11 cellular contexts compared by ENCODE assay signal in genomic region chr16:56662357-56663354, GRCh38. TPM values are rescaled to one million over a fixed set of nuclear protein-coding genes. Genes with fewer than 3 reads are reported as not detected.
A peak's percentile ranks its signal among the peaks of the same experiment; 100 is the strongest.
DNase-seq lines count a peak whose midpoint lies in the region; TF ChIP-seq lines count a peak whose summit lies in the region.
"Had no signal": no experiment of that assay in that cellular context is flagged by ENCODE, and none has a peak within 500 bp of the region (broad histone marks: within the 10 kb centered on the region; RNA-seq: fewer than 3 reads in every experiment).

No MANE protein-coding gene starts in this region.

- H3K27ac ChIP-seq in RWPE1 = no peak overlapping the region
- H3K27ac ChIP-seq: right atrium auricular region, tibial artery had no signal

- H3K9me3 Mint-ChIP-seq in activated CD4-positive, alpha-beta memory T cell treated with anti-CD3 and anti-CD28 coated beads, Interleukin-2, amount 10 ng/mL, durations not matched to agents 7 days and 5 days = no peaks in the 10 kb centered on the region
- no peaks in the 10 kb centered on the region for H3K9me3 Mint-ChIP-seq in endothelial cell (ENCODE audit: unreplicated experiment)

- H3K4me1 Mint-ChIP-seq in activated CD4-positive, alpha-beta memory T cell treated with anti-CD3 and anti-CD28 coated beads, Interleukin-2, amount 10 ng/mL, durations not matched to agents 7 days and 5 days = peaks cover 26% of the 10 kb centered on the region
- peaks cover 7% of the 10 kb centered on the region for H3K4me1 Mint-ChIP-seq in endothelial cell (ENCODE audit: unreplicated experiment)

- H3K4me1 ChIP-seq in ES-I3 (ENCODE audit: insufficient read depth, low read length) = peaks cover 9% of the 10 kb centered on the region; the same call in 1 of the 2 replicates

- H3K4me3 Mint-ChIP-seq in activated CD4-positive, alpha-beta memory T cell treated with anti-CD3 and anti-CD28 coated beads, Interleukin-2, amount 10 ng/mL, durations not matched to agents 7 days and 5 days = peak overlapping the region; percentile 72
- H3K4me3 Mint-ChIP-seq in endothelial cell (ENCODE audit: unreplicated experiment) = peak overlapping the region; percentile 31

- H3K36me3 ChIP-seq in ES-I3 (ENCODE audit: insufficient read depth, low read length) = no peaks in the 10 kb centered on the region
- H3K36me3 ChIP-seq: right atrium auricular region, tibial artery had no signal

- H3K27ac Mint-ChIP-seq in activated CD4-positive, alpha-beta memory T cell treated with anti-CD3 and anti-CD28 coated beads, Interleukin-2, amount 10 ng/mL, durations not matched to agents 7 days and 5 days = peak overlapping the region; percentile 34
- H3K27ac Mint-ChIP-seq in endothelial cell (ENCODE audit: unreplicated experiment) = no peak overlapping the region

- DNase-seq in activated CD4-positive, alpha-beta memory T cell treated with anti-CD3 and anti-CD28 coated beads, Interleukin-2, amount 10 ng/mL, durations not matched to agents 7 days and 5 days = peak; percentile 52
- DNase-seq in endothelial cell (ENCODE audit: low spot score) (no peak), RWPE1 (ENCODE audit: low spot score) (no peak), AG20443 (ENCODE audit: low spot score) (no peak), NCI-H146 treated with DMSO at 0.1 percent for 48 hours (lab: John Stamatoyannopoulos, UW; ENCODE audit: unreplicated experiment) (no peak)
- peak; percentile 50 for DNase-seq in stimulated activated CD4-positive, alpha-beta T cell treated with anti-CD3 and anti-CD28 coated beads, Interleukin-4, amount 100 ng/mL, for 1 hour
- DNase-seq: NCI-H2171, tibial artery had no signal

- TF ChIP-seq CTCF in endothelial cell (IDR thresholded peaks at IDR 0.05; ENCODE audit: unreplicated experiment) = no peak
- TF ChIP-seq CTCF in RWPE1 (conservative IDR thresholded peaks at IDR 0.05; ENCODE audit: low read depth) = no peak

- H3K27me3 Mint-ChIP-seq in activated CD4-positive, alpha-beta memory T cell treated with anti-CD3 and anti-CD28 coated beads, Interleukin-2, amount 10 ng/mL, durations not matched to agents 7 days and 5 days = peaks cover 31% of the 10 kb centered on the region
- H3K27me3 Mint-ChIP-seq in endothelial cell (ENCODE audit: unreplicated experiment) = peaks cover 18% of the 10 kb centered on the region

- CTCF ChIA-PET in activated CD4-positive, alpha-beta memory T cell treated with anti-CD3 and anti-CD28 coated beads, Interleukin-2, amount 10 ng/mL, durations not matched to agents 7 days and 5 days (lab: Charles Lee) = interaction anchor here (1.4 kb wide), 1 partner anchor 40 kb away, joined by 4 read pairs; no protein-coding TSS in a partner anchor
- CTCF ChIA-PET in RWPE1 (lab: Yijun Ruan, JAX) = interaction anchor here (0.7 kb wide), 1 partner anchor 72 kb away, joined by 3 read pairs; no protein-coding TSS in a partner anchor

- POLR2A ChIA-PET in activated CD4-positive, alpha-beta memory T cell treated with anti-CD3 and anti-CD28 coated beads, Interleukin-2, amount 10 ng/mL, durations not matched to agents 7 days and 5 days (lab: Charles Lee) = interaction anchor here (1.3 to 1.9 kb wide), 5 partner anchors 13 to 54 kb away, joined by 4 to 9 read pairs (median 5); partner anchors contain the start of genes MT1E, MT1X and MT2A
- POLR2A ChIA-PET in RWPE1 (lab: Yijun Ruan, JAX; ENCODE audit: low non-redundant PET) = no interaction called here

- H3K9ac ChIP-seq in ES-I3 (ENCODE audit: low read depth, low read length) = peak overlapping the region; percentile 59

- no peaks in the 10 kb centered on the region for H3K36me3 Mint-ChIP-seq in activated CD4-positive, alpha-beta memory T cell treated with anti-CD3 and anti-CD28 coated beads, Interleukin-2, amount 10 ng/mL, durations not matched to agents 7 days and 5 days (ENCODE audit: low read depth)
- H3K36me3 Mint-ChIP-seq in endothelial cell (ENCODE audit: low read depth, unreplicated experiment) = no peaks in the 10 kb centered on the region

- no peaks in the 10 kb centered on the region for H3K9me3 ChIP-seq in ES-I3 (ENCODE audit: control insufficient read depth, insufficient read depth, low read length)
- H3K9me3 ChIP-seq: right atrium auricular region, tibial artery had no signal

RNA-seq across cellular contexts. Expression of gene MT1F, which starts 4.9 kb away (rescaled TPM):
- total RNA-seq in activated CD4-positive, alpha-beta memory T cell treated with anti-CD3 and anti-CD28 coated beads, Interleukin-2, amount 10 ng/mL, durations not matched to agents 7 days and 5 days = 10 to 100 TPM; 15.8 to 16.4 TPM
- not detected for total RNA-seq in endothelial cell (ENCODE audit: unreplicated experiment)

RNA-seq across cellular contexts. Expression of gene MT1G, which starts 5.2 kb away (rescaled TPM):
- total RNA-seq in activated CD4-positive, alpha-beta memory T cell treated with anti-CD3 and anti-CD28 coated beads, Interleukin-2, amount 10 ng/mL, durations not matched to agents 7 days and 5 days = 1 to 10 TPM; 2.2 to 2.9 TPM
- not detected for total RNA-seq in endothelial cell (ENCODE audit: unreplicated experiment)
- total RNA-seq: bronchial epithelial cell had no signal

RNA-seq across cellular contexts. Expression of gene MT1H, which starts 7.0 kb away (rescaled TPM):
- total RNA-seq in activated CD4-positive, alpha-beta memory T cell treated with anti-CD3 and anti-CD28 coated beads, Interleukin-2, amount 10 ng/mL, durations not matched to agents 7 days and 5 days = not detected
- not detected for total RNA-seq in endothelial cell (ENCODE audit: unreplicated experiment)
- total RNA-seq: bronchial epithelial cell, right atrium auricular region had no signal

RNA-seq across cellular contexts. Expression of gene MT1B, which starts 11.0 kb away (rescaled TPM):
- total RNA-seq in activated CD4-positive, alpha-beta memory T cell treated with anti-CD3 and anti-CD28 coated beads, Interleukin-2, amount 10 ng/mL, durations not matched to agents 7 days and 5 days = not detected
- not detected for total RNA-seq in endothelial cell (ENCODE audit: unreplicated experiment)
- total RNA-seq: bronchial epithelial cell, right atrium auricular region had no signal

RNA-seq across cellular contexts. Expression of gene MT1X, which starts 19.6 kb away (rescaled TPM):
- total RNA-seq in activated CD4-positive, alpha-beta memory T cell treated with anti-CD3 and anti-CD28 coated beads, Interleukin-2, amount 10 ng/mL, durations not matched to agents 7 days and 5 days = 10 to 100 TPM; 28.4 to 33.1 TPM
- total RNA-seq in endothelial cell (ENCODE audit: unreplicated experiment) = 2.3 TPM

Comparison
In these comparisons a context has a peak if more than half of its experiments do, and no peak if none do; other contexts are left out.
1. DNase-seq: peak in activated CD4-positive, alpha-beta memory T cell treated with anti-CD3 and anti-CD28 coated beads, Interleukin-2, amount 10 ng/mL, durations not matched to agents 7 days and 5 days (single experiment) and stimulated activated CD4-positive, alpha-beta T cell treated with anti-CD3 and anti-CD28 coated beads, Interleukin-4, amount 100 ng/mL, for 1 hour (single experiment); none in endothelial cell (single experiment), RWPE1 (single experiment), AG20443 (single experiment) and NCI-H146 treated with DMSO at 0.1 percent for 48 hours (single experiment).
2. RNA of gene MT1F, which starts 4.9 kb away (total RNA-seq): 15.8 to 16.4 TPM in activated CD4-positive, alpha-beta memory T cell treated with anti-CD3 and anti-CD28 coated beads, Interleukin-2, amount 10 ng/mL, durations not matched to agents 7 days and 5 days; not detected in endothelial cell (single experiment); every median in the first group is over 10 times any median in the second.